Comparison of ENCODE assay signal across 8 cellular contexts in genomic region chr3:13548696-13549512, GRCh38. TPM values are rescaled to one million over a fixed set of nuclear protein-coding genes. Genes with fewer than 3 reads are reported as not detected.
A peak's percentile ranks its signal among the peaks of the same experiment; 100 is the strongest.
DNase-seq lines count a peak whose midpoint lies in the region; ATAC-seq and TF ChIP-seq lines count a peak whose summit lies in the region.

Gene FBLN2 (plus strand): TSS chr3:13549125. CDS start chr3:13570356, 21,231 bp downstream.

- H3K27me3 ChIP-seq in ascending aorta = no peaks in the 10 kb centered on the region

- intact Hi-C loops in ascending aorta (cut with DNase I) = no loop called here

- H3K4me3 ChIP-seq in ascending aorta (peak within 1 kb of the TSS; percentile 47 to 61), iPS-11a (ENCODE audit: low read depth, low read length) (peak within 1 kb of the TSS; percentile 30), skin epidermis (peak within 1 kb of the TSS; percentile 15 to 45 (median 39))

- no peaks in the 10 kb centered on the region for H3K9me3 ChIP-seq in ascending aorta

- H3K27ac ChIP-seq in ascending aorta (peak within 1 kb of the TSS; percentile 56 to 65), skin epidermis (peak within 1 kb of the TSS in 20 of 21 experiments; percentile 35 to 86 (median 72))

- TF ChIP-seq CTCF in ascending aorta (IDR thresholded peaks at IDR 0.05) = no peak

- ATAC-seq in GM19023 (IDR thresholded peaks at IDR 0.05; ENCODE audit: unreplicated experiment) = no peak
- ATAC-seq in activated CD4-positive, CD25-positive, alpha-beta regulatory T cell treated with anti-CD3 and anti-CD28 coated beads, Interleukin-2, amount 50 U/mL, for 24 hours = no peak

- DNase-seq in activated T-cell treated with anti-CD3 and anti-CD28 coated beads for 48 hours (ENCODE audit: low read depth) (peak; percentile 19), activated T-cell treated with anti-CD3 and anti-CD28 coated beads for 4 hours (no peak), ascending aorta (ENCODE audit: low spot score in 2 of 2) (peak in 1 of 2 donors; percentile 66), SHP77 treated with DMSO at 0.1 percent for 48 hours (lab: John Stamatoyannopoulos, UW) (no peak)

- H3K36me3 ChIP-seq in ascending aorta = no peaks in the 10 kb centered on the region

- H3K4me1 ChIP-seq in ascending aorta = peaks cover 4 to 18% of the 10 kb centered on the region in 2 donors

RNA-seq across cellular contexts. Expression of gene FBLN2, which starts in this region (rescaled TPM):
- 323 TPM for total RNA-seq in ascending aorta
